8 cellular contexts compared by ENCODE assay signal in the genomic region with DNA sequence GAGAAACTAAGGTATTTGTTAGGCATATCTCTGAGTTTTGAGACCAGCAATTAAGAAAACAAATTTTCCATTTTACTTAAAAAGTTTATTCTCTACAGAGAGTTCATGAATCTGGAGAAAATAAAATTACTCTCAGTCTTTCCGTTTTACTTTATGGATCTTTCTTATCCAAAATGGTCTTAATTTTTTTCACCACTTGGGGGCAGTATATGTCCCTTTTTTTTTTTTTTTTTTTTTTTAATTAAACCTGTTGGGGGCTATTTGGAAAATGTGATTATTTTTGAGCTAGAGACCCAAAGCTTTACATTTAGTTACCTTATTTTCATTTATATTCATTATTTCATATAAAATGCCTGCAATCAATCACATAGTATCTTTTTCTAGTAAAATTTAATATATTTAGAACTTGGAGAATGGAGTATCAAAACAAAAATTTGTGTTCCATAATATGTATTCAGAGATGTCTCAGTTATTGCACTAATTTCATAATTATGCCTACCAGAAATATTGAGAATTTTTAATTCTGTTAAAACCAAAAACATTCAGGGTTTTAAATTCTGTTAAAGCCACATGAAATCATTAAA. TPM values are rescaled to one million over a fixed set of nuclear protein-coding genes. Genes with fewer than 3 reads are reported as not detected.
A peak's percentile ranks its signal among the peaks of the same experiment; 100 is the strongest.
DNase-seq lines count a peak whose midpoint lies in the region; ATAC-seq and TF ChIP-seq lines count a peak whose summit lies in the region.

No MANE protein-coding gene starts in this region.

- no peaks in the 10 kb centered on the region for H3K9me3 Mint-ChIP-seq in activated CD8-positive, alpha-beta T cell treated with anti-CD3 and anti-CD28 coated beads for 36 hours
- H3K9me3 Mint-ChIP-seq in activated CD8-positive, alpha-beta T cell treated with anti-CD3 and anti-CD28 coated beads, Interleukin-2, amount 10 ng/mL, durations not matched to agents 7 days and 5 days (ENCODE audit: insufficient read depth): no peaks in the 10 kb centered on the region

- H3K4me1 ChIP-seq in Peyer's patch: no peaks in the 10 kb centered on the region
- H3K4me1 ChIP-seq in tibial nerve: peaks cover 0 to 13% (median 0%) of the 10 kb centered on the region in 4 donors
- no peaks in the 10 kb centered on the region for H3K4me1 ChIP-seq in ovary (ENCODE audit: insufficient read depth)

- intact Hi-C loops in activated CD8-positive, alpha-beta T cell treated with anti-CD3 and anti-CD28 coated beads for 36 hours (cut with micrococcal nuclease): no loop called here
- intact Hi-C loops in ovary (cut with DNase I): no loop called here

- TF ChIP-seq EP300 in tibial nerve (IDR thresholded peaks at IDR 0.05) (no peak), ovary (IDR thresholded peaks at IDR 0.05) (no peak)

- no peak for DNase-seq in activated CD8-positive, alpha-beta T cell treated with anti-CD3 and anti-CD28 coated beads for 36 hours
- no peak for DNase-seq in activated CD8-positive, alpha-beta T cell treated with anti-CD3 and anti-CD28 coated beads, Interleukin-2, amount 10 ng/mL, durations not matched to agents 7 days and 5 days
- DNase-seq in Peyer's patch (no peak), foreskin melanocyte (peak; percentile 10), tibial nerve (ENCODE audit: low spot score in 2 of 2) (no peak), ovary (no peak), SIG-M5 (lab: John Stamatoyannopoulos, UW) (no peak), SW 1271 (lab: John Stamatoyannopoulos, UW) (no peak)

- no peak for TF ChIP-seq POLR2A in Peyer's patch (IDR thresholded peaks at IDR 0.05)
- TF ChIP-seq POLR2A in tibial nerve (IDR thresholded peaks at IDR 0.05): no peak
- no peak for TF ChIP-seq POLR2A in ovary (IDR thresholded peaks at IDR 0.05)

- peaks cover 32% of the 10 kb centered on the region for H3K36me3 Mint-ChIP-seq in activated CD8-positive, alpha-beta T cell treated with anti-CD3 and anti-CD28 coated beads for 36 hours (ENCODE audit: low read depth)
- H3K36me3 Mint-ChIP-seq in activated CD8-positive, alpha-beta T cell treated with anti-CD3 and anti-CD28 coated beads, Interleukin-2, amount 10 ng/mL, durations not matched to agents 7 days and 5 days (ENCODE audit: low read depth): peaks cover 23% of the 10 kb centered on the region

- no peaks in the 10 kb centered on the region for H3K27me3 Mint-ChIP-seq in activated CD8-positive, alpha-beta T cell treated with anti-CD3 and anti-CD28 coated beads for 36 hours
- no peaks in the 10 kb centered on the region for H3K27me3 Mint-ChIP-seq in activated CD8-positive, alpha-beta T cell treated with anti-CD3 and anti-CD28 coated beads, Interleukin-2, amount 10 ng/mL, durations not matched to agents 7 days and 5 days (ENCODE audit: low read depth)

- H3K4me3 ChIP-seq in Peyer's patch (no peak overlapping the region), tibial nerve (no peak overlapping the region), ovary (no peak overlapping the region)

- H3K9me3 ChIP-seq in Peyer's patch (no peaks in the 10 kb centered on the region), tibial nerve (no peaks in the 10 kb centered on the region), ovary (no peaks in the 10 kb centered on the region)

- no peak overlapping the region for H3K4me3 Mint-ChIP-seq in activated CD8-positive, alpha-beta T cell treated with anti-CD3 and anti-CD28 coated beads for 36 hours
- H3K4me3 Mint-ChIP-seq in activated CD8-positive, alpha-beta T cell treated with anti-CD3 and anti-CD28 coated beads, Interleukin-2, amount 10 ng/mL, durations not matched to agents 7 days and 5 days: no peak overlapping the region

- POLR2A ChIA-PET in activated CD8-positive, alpha-beta T cell treated with anti-CD3 and anti-CD28 coated beads for 36 hours (lab: Charles Lee): no interaction called here
- POLR2A ChIA-PET in activated CD8-positive, alpha-beta T cell treated with anti-CD3 and anti-CD28 coated beads, Interleukin-2, amount 10 ng/mL, durations not matched to agents 7 days and 5 days (lab: Charles Lee): no interaction called here

- CTCF ChIA-PET in activated CD8-positive, alpha-beta T cell treated with anti-CD3 and anti-CD28 coated beads for 36 hours (lab: Charles Lee): interaction anchor here (1.1 to 2.1 kb wide), 4 partner anchors 11 to 59 kb away, joined by 3 to 8 read pairs (median 4); no protein-coding TSS in a partner anchor
- CTCF ChIA-PET in activated CD8-positive, alpha-beta T cell treated with anti-CD3 and anti-CD28 coated beads, Interleukin-2, amount 10 ng/mL, durations not matched to agents 7 days and 5 days (lab: Charles Lee): interaction anchor here (1.4 to 1.5 kb wide), 2 partner anchors 20 to 22 kb away, joined by 4 to 6 read pairs; no protein-coding TSS in a partner anchor

- H3K36me3 ChIP-seq in Peyer's patch (peaks cover 0 to 18% (median 0%) of the 10 kb centered on the region in 3 donors), tibial nerve (peaks cover 0 to 29% (median 0%) of the 10 kb centered on the region in 3 donors), ovary (no peaks in the 10 kb centered on the region)

- ATAC-seq in activated CD8-positive, alpha-beta T cell treated with anti-CD3 and anti-CD28 coated beads for 36 hours: no peak
- no peak for ATAC-seq in activated CD8-positive, alpha-beta T cell treated with anti-CD3 and anti-CD28 coated beads, Interleukin-2, amount 10 ng/mL, durations not matched to agents 7 days and 5 days

- H3K4me1 Mint-ChIP-seq in activated CD8-positive, alpha-beta T cell treated with anti-CD3 and anti-CD28 coated beads for 36 hours (ENCODE audit: low read depth): no peaks in the 10 kb centered on the region
- no peaks in the 10 kb centered on the region for H3K4me1 Mint-ChIP-seq in activated CD8-positive, alpha-beta T cell treated with anti-CD3 and anti-CD28 coated beads, Interleukin-2, amount 10 ng/mL, durations not matched to agents 7 days and 5 days (ENCODE audit: low read depth)

- H3K27me3 ChIP-seq in Peyer's patch (no peaks in the 10 kb centered on the region), tibial nerve (no peaks in the 10 kb centered on the region), ovary (no peaks in the 10 kb centered on the region)

- peak; percentile 84 for TF ChIP-seq CTCF in activated CD8-positive, alpha-beta T cell treated with anti-CD3 and anti-CD28 coated beads for 36 hours (IDR thresholded peaks at IDR 0.05)
- TF ChIP-seq CTCF in Peyer's patch (IDR thresholded peaks at IDR 0.05) (peak in 5 of 6 experiments; percentile 26 to 72 (median 31)), tibial nerve (IDR thresholded peaks at IDR 0.05) (peak in 4 of 5 experiments; percentile 25 to 69 (median 46)), ovary (IDR thresholded peaks at IDR 0.05) (peak in 1 of 3 donors; percentile 33)

- H3K27ac ChIP-seq in Peyer's patch: no peak overlapping the region
- H3K27ac ChIP-seq in tibial nerve: no peak overlapping the region
- H3K27ac ChIP-seq in ovary: no peak overlapping the region

- WGBS in tibial nerve, 2 donors: 9 to 11% methylated on average over 1 of the region's 1 CpG
- WGBS in ovary, 3 donors: 0 to 5% (median 4%) methylated on average over 1 of the region's 1 CpG

- no peak overlapping the region for H3K27ac Mint-ChIP-seq in activated CD8-positive, alpha-beta T cell treated with anti-CD3 and anti-CD28 coated beads for 36 hours
- no peak overlapping the region for H3K27ac Mint-ChIP-seq in activated CD8-positive, alpha-beta T cell treated with anti-CD3 and anti-CD28 coated beads, Interleukin-2, amount 10 ng/mL, durations not matched to agents 7 days and 5 days

RNA-seq across cellular contexts. Expression of a gene that starts 27.1 kb away (rescaled TPM):
- 10 to 100 TPM; 26.2 to 29.7 TPM for total RNA-seq in activated CD8-positive, alpha-beta T cell treated with anti-CD3 and anti-CD28 coated beads for 36 hours
- 10 to 100 TPM; 29.6 to 34.0 TPM for total RNA-seq in activated CD8-positive, alpha-beta T cell treated with anti-CD3 and anti-CD28 coated beads, Interleukin-2, amount 10 ng/mL, durations not matched to agents 7 days and 5 days
- total RNA-seq in Peyer's patch: 100 to 1,000 TPM in 1 of 4 donors, 10 to 100 TPM in 3; 21.0 to 159 (median 36.4) TPM
- total RNA-seq in tibial nerve: 10 to 100 TPM; 19.4 to 63.8 (median 40.2) TPM
- 10 to 100 TPM; 18.2 to 45.7 (median 24.5) TPM for total RNA-seq in ovary
- polyA plus RNA-seq in ovary: 10 to 100 TPM in 1 of 2 donors, 1 to 10 TPM in 1; 9.8 to 13.9 TPM

RNA-seq across cellular contexts. Expression of a gene that starts 27.3 kb away (rescaled TPM):
- total RNA-seq in activated CD8-positive, alpha-beta T cell treated with anti-CD3 and anti-CD28 coated beads for 36 hours: 10 to 100 TPM; 51.6 to 52.0 TPM
- total RNA-seq in activated CD8-positive, alpha-beta T cell treated with anti-CD3 and anti-CD28 coated beads, Interleukin-2, amount 10 ng/mL, durations not matched to agents 7 days and 5 days: 10 to 100 TPM; 31.5 to 35.2 TPM
- 10 to 100 TPM; 12.9 to 29.7 (median 19.3) TPM for total RNA-seq in Peyer's patch
- 10 to 100 TPM; 28.0 to 37.4 (median 30.8) TPM for total RNA-seq in tibial nerve
- 10 to 100 TPM; 20.3 to 30.3 (median 28.8) TPM for total RNA-seq in ovary
- 10 to 100 TPM; 10.7 to 17.0 TPM for polyA plus RNA-seq in ovary
